9 cellular contexts compared by ENCODE assay signal in the genomic region with DNA sequence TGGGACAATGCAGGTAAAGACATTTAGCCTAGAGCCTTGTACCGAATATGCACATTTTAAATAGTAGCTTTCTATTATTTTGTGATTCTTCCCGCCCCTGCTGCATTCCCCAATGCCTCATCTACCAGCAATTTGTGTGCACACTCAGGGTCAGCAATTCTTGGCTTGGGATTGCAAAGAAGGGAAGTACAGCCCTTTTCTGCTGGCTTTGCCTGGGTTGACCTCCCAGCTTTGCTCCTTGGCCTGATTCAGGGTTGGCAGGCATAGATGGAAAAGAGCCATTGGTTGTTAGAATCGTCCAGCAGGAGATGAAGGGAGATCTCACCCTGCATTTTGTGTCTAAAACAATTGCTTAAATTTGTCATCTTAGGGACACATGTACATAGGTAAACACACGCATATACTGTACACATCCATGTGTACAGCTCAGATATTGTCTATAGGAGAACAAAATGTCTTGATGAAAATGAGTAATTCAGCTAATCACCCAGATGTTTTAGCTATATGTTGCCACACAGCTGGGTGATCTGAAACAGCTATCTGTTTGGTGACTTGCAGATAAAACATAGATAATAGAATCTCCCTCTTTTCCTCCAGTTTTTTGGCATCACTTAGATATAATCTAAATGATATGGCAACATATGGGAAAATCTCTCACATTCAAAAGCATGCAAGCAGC.
DNase-seq lines count a peak whose midpoint lies in the region; ATAC-seq and TF ChIP-seq lines count a peak whose summit lies in the region.
"Had no signal": no experiment of that assay in that cellular context is flagged by ENCODE, and none has a peak within 500 bp of the region (broad histone marks: within the 10 kb centered on the region; RNA-seq: fewer than 3 reads in every experiment).

No MANE protein-coding gene starts in this region.

- H3K9me3 Mint-ChIP-seq in chondrocyte (ENCODE audit: low read depth) (no peaks in the 10 kb centered on the region), glutamatergic neuron (ENCODE audit: unreplicated experiment) (no peaks in the 10 kb centered on the region)

- H3K4me1 Mint-ChIP-seq in chondrocyte (ENCODE audit: low read depth), result peaks cover 30% of the 10 kb centered on the region
- H3K4me1 Mint-ChIP-seq in glutamatergic neuron (ENCODE audit: low read depth, unreplicated experiment), result peaks cover 2% of the 10 kb centered on the region

- no peaks in the 10 kb centered on the region for H3K27me3 Mint-ChIP-seq in chondrocyte (ENCODE audit: low read depth)
- peaks cover 2% of the 10 kb centered on the region for H3K27me3 Mint-ChIP-seq in glutamatergic neuron (ENCODE audit: unreplicated experiment)

- intact Hi-C loops in left colon (cut with DNase I, micrococcal nuclease), result no loop called here

- H3K27ac Mint-ChIP-seq in chondrocyte (ENCODE audit: unreplicated experiment) (peak overlapping the region; percentile 64), glutamatergic neuron (ENCODE audit: unreplicated experiment) (no peak overlapping the region)

- TF ChIP-seq CTCF in chondrocyte (IDR thresholded peaks at IDR 0.05) (no peak), glutamatergic neuron (IDR thresholded peaks at IDR 0.05; ENCODE audit: partially characterized antibody, unreplicated experiment) (no peak)

- no peak for ATAC-seq in HG02970 (IDR thresholded peaks at IDR 0.05; ENCODE audit: low FRiP score, unreplicated experiment)
- ATAC-seq in GM19324 (IDR thresholded peaks at IDR 0.05; ENCODE audit: low FRiP score, unreplicated experiment), result no peak
- no peak for ATAC-seq in left colon

- DNase-seq in AG08396 (ENCODE audit: low spot score) (peak; percentile 74), LHCN-M2 (ENCODE audit: low read depth) (peak; percentile 60), chondrocyte (ENCODE audit: low spot score) (no peak), myocyte (ENCODE audit: low read depth) (peak; percentile 40), glutamatergic neuron (no peak), left colon (no peak)
- DNase-seq: effector CD4-positive, alpha-beta T cell had no signal

- no peak overlapping the region for H3K4me3 Mint-ChIP-seq in chondrocyte (ENCODE audit: unreplicated experiment)
- H3K4me3 Mint-ChIP-seq in glutamatergic neuron (ENCODE audit: unreplicated experiment), result no peak overlapping the region

- H3K36me3 Mint-ChIP-seq in chondrocyte (ENCODE audit: low read depth), result no peaks in the 10 kb centered on the region
- no peaks in the 10 kb centered on the region for H3K36me3 Mint-ChIP-seq in glutamatergic neuron (ENCODE audit: unreplicated experiment)

Comparison
In these comparisons a context has a peak if more than half of its experiments do, and no peak if none do; other contexts are left out.
1. DNase-seq: peak in AG08396 (single experiment), LHCN-M2 (single experiment) and myocyte (single experiment); none in chondrocyte (single experiment), glutamatergic neuron (single experiment) and left colon (0 of 2).